8 cellular contexts compared by ENCODE assay signal in genomic region chr13:111153977-111154332, GRCh38. TPM values are rescaled to one million over a fixed set of nuclear protein-coding genes. Genes with fewer than 3 reads are reported as not detected.
DNase-seq lines count a peak whose midpoint lies in the region; ATAC-seq and TF ChIP-seq lines count a peak whose summit lies in the region.

No MANE protein-coding gene starts in this region.

- no peak for DNase-seq in endothelial cell (ENCODE audit: low spot score)
- DNase-seq in naive B cell = no peak
- DNase-seq in tibial artery = peak; percentile 33 to 79
- no peak for DNase-seq in ecto neural progenitor cell (ENCODE audit: low spot score)

- no peak; the same call in 1 of the 2 replicates for TF ChIP-seq CTCF in VCaP (conservative IDR thresholded peaks at IDR 0.05)
- no peak for TF ChIP-seq CTCF in endothelial cell (IDR thresholded peaks at IDR 0.05; ENCODE audit: unreplicated experiment)
- TF ChIP-seq CTCF in tibial artery (IDR thresholded peaks at IDR 0.05) = peak in 1 of 2 experiments; percentile 28

- peak overlapping the region; percentile 94 for H3K27ac Mint-ChIP-seq in endothelial cell (ENCODE audit: unreplicated experiment)
- H3K27ac Mint-ChIP-seq in naive B cell = peak overlapping the region; percentile 88 to 96 (median 89)

- ATAC-seq in GM19467 (IDR thresholded peaks at IDR 0.05; ENCODE audit: unreplicated experiment) (peak; percentile 35), HG03558 (IDR thresholded peaks at IDR 0.05; ENCODE audit: extremely low read depth, unreplicated experiment) (peak; percentile 26), naive B cell (ENCODE audit: low read depth in 2 of 2) (peak; percentile 58 to 63)

- H3K4me1 ChIP-seq in ES-I3 (ENCODE audit: insufficient read depth, low read length) = no peaks in the 10 kb centered on the region
- H3K4me1 ChIP-seq in tibial artery = peaks cover 0 to 85% (median 37%) of the 10 kb centered on the region in 4 donors

- H3K4me3 Mint-ChIP-seq in endothelial cell (ENCODE audit: unreplicated experiment) (peak overlapping the region; percentile 96), naive B cell (peak overlapping the region; percentile 82 to 97 (median 93))

- H3K9ac ChIP-seq in ES-I3 (ENCODE audit: low read depth, low read length) = peak overlapping the region; percentile 90

- peaks cover 8% of the 10 kb centered on the region for H3K27me3 Mint-ChIP-seq in endothelial cell (ENCODE audit: unreplicated experiment)
- H3K27me3 Mint-ChIP-seq in naive B cell = no peaks in the 10 kb centered on the region

- no peaks in the 10 kb centered on the region for H3K27me3 ChIP-seq in tibial artery

- H3K27ac ChIP-seq in VCaP (peak overlapping the region; percentile 99), tibial artery (peak overlapping the region; percentile 98)

- intact Hi-C loops in tibial artery (cut with DNase I; ENCODE audit: low total_unique reads) = loop anchor here (5.0 kb wide), 2 partner anchors 37 to 63 kb away; partner anchors contain the start of gene ARHGEF7

- no peaks in the 10 kb centered on the region for H3K36me3 ChIP-seq in ES-I3 (ENCODE audit: insufficient read depth, low read length)
- H3K36me3 ChIP-seq in tibial artery = no peaks in the 10 kb centered on the region

- peak overlapping the region; percentile 84 to 91 for H3K4me3 ChIP-seq in tibial artery

- H3K9me3 Mint-ChIP-seq in endothelial cell (ENCODE audit: unreplicated experiment) = no peaks in the 10 kb centered on the region
- H3K9me3 Mint-ChIP-seq in naive B cell = peaks cover 0 to 1% (median 0%) of the 10 kb centered on the region in 7 donors

- no peaks in the 10 kb centered on the region for H3K36me3 Mint-ChIP-seq in endothelial cell (ENCODE audit: low read depth, unreplicated experiment)
- peaks cover 0 to 3% of the 10 kb centered on the region in 2 donors for H3K36me3 Mint-ChIP-seq in naive B cell

- H3K9me3 ChIP-seq in ES-I3 (ENCODE audit: control insufficient read depth, insufficient read depth, low read length) = no peaks in the 10 kb centered on the region
- H3K9me3 ChIP-seq in tibial artery = no peaks in the 10 kb centered on the region

- H3K4me1 Mint-ChIP-seq in endothelial cell (ENCODE audit: unreplicated experiment) (peaks cover 21% of the 10 kb centered on the region), naive B cell (peaks cover 15 to 26% (median 22%) of the 10 kb centered on the region in 3 donors)

RNA-seq across cellular contexts. Expression of gene ARHGEF7, which starts 38.8 kb away (rescaled TPM):
- 270 TPM for total RNA-seq in endothelial cell (ENCODE audit: unreplicated experiment)
- 10 to 100 TPM in 5 of 6 donors, 1 to 10 TPM in 1; 9.1 to 26.9 (median 17.5) TPM for polyA plus RNA-seq in naive B cell (ENCODE audit: low read depth in 6 of 6)

Comparison
In these comparisons a context has a peak if more than half of its experiments do, and no peak if none do; other contexts are left out.
1. DNase-seq: peak in tibial artery (2 of 2); none in endothelial cell (single experiment), naive B cell (single experiment) and ecto neural progenitor cell (single experiment).
2. Peak in every context shown above with its lines, with median percentiles within 50 percentile points of each other: ATAC-seq.